12 cellular contexts compared by ENCODE assay signal in the genomic region with DNA sequence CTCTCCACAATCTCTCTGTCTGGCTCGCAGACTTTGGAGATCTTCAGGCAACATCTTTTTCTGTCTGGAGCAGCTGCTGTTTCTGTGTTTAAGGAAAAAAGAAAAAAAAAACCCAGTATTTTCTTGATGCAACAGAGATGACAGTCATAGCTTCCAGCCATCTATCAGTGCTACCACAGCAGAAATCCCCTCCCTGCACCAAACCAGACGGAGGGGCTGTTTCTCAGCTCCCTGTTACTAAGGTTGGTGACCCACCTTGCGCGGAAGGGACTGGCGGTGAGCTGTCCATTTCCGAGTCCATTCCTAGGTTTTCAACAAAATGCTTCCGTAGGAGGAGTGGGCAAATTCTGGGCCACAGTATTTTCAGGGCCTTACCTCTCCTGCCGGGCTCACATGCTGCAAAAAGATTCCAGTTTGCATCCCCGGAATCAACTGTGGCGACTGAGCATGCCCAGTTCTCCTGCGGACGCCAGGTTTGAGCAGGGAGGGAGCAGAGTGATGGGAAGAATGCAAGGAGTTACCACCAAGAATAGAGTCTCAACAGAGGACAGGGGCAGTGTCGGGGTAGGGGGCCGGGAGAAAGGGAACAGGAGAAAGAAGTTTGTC. TPM values are rescaled to one million over a fixed set of nuclear protein-coding genes. Genes with fewer than 3 reads are reported as not detected.
DNase-seq lines count a peak whose midpoint lies in the region; ATAC-seq and TF ChIP-seq lines count a peak whose summit lies in the region.
"Had no signal": no experiment of that assay in that cellular context is flagged by ENCODE, and none has a peak within 500 bp of the region (broad histone marks: within the 10 kb centered on the region; RNA-seq: fewer than 3 reads in every experiment).

No MANE protein-coding gene starts in this region.

- peaks cover 7% of the 10 kb centered on the region for H3K27me3 Mint-ChIP-seq in endothelial cell (ENCODE audit: unreplicated experiment)

- peak overlapping the region; percentile 57 for H3K9ac ChIP-seq in NT2/D1 (ENCODE audit: insufficient read length, low read depth)

- peak overlapping the region; percentile 89 for H3K4me3 Mint-ChIP-seq in endothelial cell (ENCODE audit: unreplicated experiment)

- H3K36me3 Mint-ChIP-seq in endothelial cell (ENCODE audit: low read depth, unreplicated experiment): no peaks in the 10 kb centered on the region
- H3K36me3 Mint-ChIP-seq: activated naive CD4-positive, alpha-beta T cell treated with anti-CD3 and anti-CD28 coated beads, Interleukin-2, amount 50 U/mL, for 24 hours; naive thymus-derived CD8-positive, alpha-beta T cell had no signal

- no peaks in the 10 kb centered on the region for H3K9me3 ChIP-seq in NT2/D1 (ENCODE audit: insufficient read depth, low read length)

- H3K27me3 ChIP-seq in H7 (ENCODE audit: control insufficient read depth, insufficient read depth, low read length): peaks cover 12% of the 10 kb centered on the region
- peaks cover 19% of the 10 kb centered on the region for H3K27me3 ChIP-seq in NT2/D1 (ENCODE audit: insufficient read depth, insufficient read length)

- H3K9me3 Mint-ChIP-seq in endothelial cell (ENCODE audit: unreplicated experiment): no peaks in the 10 kb centered on the region
- H3K9me3 Mint-ChIP-seq: activated naive CD4-positive, alpha-beta T cell treated with anti-CD3 and anti-CD28 coated beads, Interleukin-2, amount 50 U/mL, for 24 hours had no signal

- ATAC-seq in GM21786 (IDR thresholded peaks at IDR 0.05; ENCODE audit: unreplicated experiment): no peak

- peaks cover 12% of the 10 kb centered on the region for H3K4me1 Mint-ChIP-seq in endothelial cell (ENCODE audit: unreplicated experiment)

- TF ChIP-seq CTCF in endothelial cell (IDR thresholded peaks at IDR 0.05; ENCODE audit: unreplicated experiment): no peak

- H3K27ac Mint-ChIP-seq in endothelial cell (ENCODE audit: unreplicated experiment): no peak overlapping the region
- H3K27ac Mint-ChIP-seq: activated naive CD4-positive, alpha-beta T cell treated with anti-CD3 and anti-CD28 coated beads, Interleukin-2, amount 50 U/mL, for 24 hours; naive thymus-derived CD8-positive, alpha-beta T cell had no signal

- H3K4me3 ChIP-seq in H7 (ENCODE audit: insufficient read depth, low read depth, low read length) (peak overlapping the region; percentile 51), NT2/D1 (ENCODE audit: insufficient read length, low read depth) (peak overlapping the region; percentile 82)

- DNase-seq in H7 (peak; percentile 7), NT2/D1 (ENCODE audit: low read depth, low spot score) (peak; percentile 62), endothelial cell (ENCODE audit: low spot score) (peak; percentile 33), nucleus accumbens (lab: John Stamatoyannopoulos, UW) (peak in 43 of 56 donors; percentile 0 to 74 (median 34)), NOMO-1 treated with dmso at 0.1 percent for 144 hours (lab: John Stamatoyannopoulos, UW; ENCODE audit: unreplicated experiment) (no peak), kidney glomerular epithelial cell (lab: John Stamatoyannopoulos, UW) (no peak)
- no peak for DNase-seq in activated CD8-positive, alpha-beta memory T cell treated with anti-CD3 and anti-CD28 coated beads, Interleukin-2, amount 50 U/mL, for 48 hours
- DNase-seq: DMS79, NCI-H226 had no signal

- no peaks in the 10 kb centered on the region for H3K4me1 ChIP-seq in NT2/D1 (ENCODE audit: insufficient read depth, insufficient read length)

- H3K36me3 ChIP-seq in H7 (replicated peaks; ENCODE audit: control insufficient read depth, insufficient read depth, low read length) (no peaks in the 10 kb centered on the region), NT2/D1 (ENCODE audit: insufficient read depth, insufficient read length, low read length) (no peaks in the 10 kb centered on the region)

RNA-seq across cellular contexts. Expression of a gene that starts 1.2 kb away (rescaled TPM):
- total RNA-seq in H7 (2014; rRNA removed; shearing (Covaris generic)): 0.03 and 0.07 TPM in 2 replicates
- not detected for total RNA-seq in endothelial cell (ENCODE audit: unreplicated experiment)
- total RNA-seq: naive thymus-derived CD8-positive, alpha-beta T cell had no signal

Comparison
In these comparisons a context has a peak if more than half of its experiments do, and no peak if none do; other contexts are left out.
1. DNase-seq: peak in H7 (single experiment), NT2/D1 (single experiment), endothelial cell (single experiment) and nucleus accumbens (43 of 56); none in activated CD8-positive, alpha-beta memory T cell treated with anti-CD3 and anti-CD28 coated beads, Interleukin-2, amount 50 U/mL, for 48 hours (single experiment), NOMO-1 treated with dmso at 0.1 percent for 144 hours (single experiment) and kidney glomerular epithelial cell (single experiment).